In genomic region chr9:110130791-110131416, GRCh38 we compare ENCODE assay signal across 1 cellular context.
TF ChIP-seq lines count a peak whose summit lies in the region.

No MANE protein-coding gene starts in this region.

TF ChIP-seq in GM23338, 12 proteins besides CTCF, POLR2A, EP300 and RAD21 (continued from another document):
- no peak for TF ChIP-seq ZNF462 (CRISPR knock-in tag; IDR thresholded peaks at IDR 0.05)
